Comparison of ENCODE assay signal across 20 cellular contexts in genomic region chr3:187131981-187132380, GRCh38. TPM values are rescaled to one million over a fixed set of nuclear protein-coding genes. Genes with fewer than 3 reads are reported as not detected.
A peak's percentile ranks its signal among the peaks of the same experiment; 100 is the strongest.
DNase-seq lines count a peak whose midpoint lies in the region; ATAC-seq, FAIRE-seq and TF ChIP-seq lines count a peak whose summit lies in the region.
"Had no signal": no experiment of that assay in that cellular context is flagged by ENCODE, and none has a peak within 500 bp of the region (broad histone marks: within the 10 kb centered on the region; RNA-seq: fewer than 3 reads in every experiment).

No MANE protein-coding gene starts in this region.

- H3K9me3 ChIP-seq in CD8-positive, alpha-beta T cell (ENCODE audit: low read length) = no peaks in the 10 kb centered on the region
- H3K9me3 ChIP-seq in kidney (ENCODE audit: control insufficient read depth in 1 of 2, low read length in 2 of 2) = no peaks in the 10 kb centered on the region

- in situ Hi-C loops in brain microvascular endothelial cell (cut with HindIII; ENCODE audit: low pct_ligation_motif_present, low sequenced_read_pairs) = no loop called here

- H3K4me3 ChIP-seq in CD8-positive, alpha-beta T cell (ENCODE audit: low read depth, low read length) = no peak overlapping the region
- no peak overlapping the region for H3K4me3 ChIP-seq in brain microvascular endothelial cell (ENCODE audit: low read depth, low read length)
- H3K4me3 ChIP-seq in kidney (ENCODE audit: low read length in 2 of 2) = no peak overlapping the region
- H3K4me3 ChIP-seq: PC-9 had no signal

- FAIRE-seq in kidney (lab: Jason Lieb, UNC) = no peak

- no peaks in the 10 kb centered on the region for H3K27me3 Mint-ChIP-seq in activated CD4-positive, alpha-beta T cell treated with anti-CD3 and anti-CD28 coated beads for 36 hours
- H3K27me3 Mint-ChIP-seq in CD8-positive, alpha-beta T cell (ENCODE audit: low read depth) = no peaks in the 10 kb centered on the region
- H3K27me3 Mint-ChIP-seq in naive B cell = no peaks in the 10 kb centered on the region

- intact Hi-C loops in activated CD4-positive, alpha-beta T cell treated with anti-CD3 and anti-CD28 coated beads for 36 hours (cut with DNase I, micrococcal nuclease) = loop anchor here in 1 of 2 experiments (2.0 kb wide), 1 partner anchor 103 kb away; no protein-coding TSS in a partner anchor
- intact Hi-C loops in CD8-positive, alpha-beta T cell (cut with DNase I, micrococcal nuclease) = loop anchor here (5.0 to 10.0 kb wide), 8 partner anchors 200 to 2003 kb away; partner anchors contain the start of genes SENP2 (in 2 of the 2), DNAJB11 (in 1 of the 2), RFC4 (in 1 of the 2) and RTP4 (in 1 of the 2)
- intact Hi-C loops in kidney (cut with DNase I) = no loop called here

- peaks cover 40% of the 10 kb centered on the region for H3K36me3 Mint-ChIP-seq in activated CD4-positive, alpha-beta T cell treated with anti-CD3 and anti-CD28 coated beads for 36 hours (ENCODE audit: low read depth)
- H3K36me3 Mint-ChIP-seq in CD8-positive, alpha-beta T cell = peaks cover 5% of the 10 kb centered on the region
- H3K36me3 Mint-ChIP-seq in naive B cell = peaks cover 7 to 14% of the 10 kb centered on the region in 2 donors

- H3K27ac ChIP-seq in CD8-positive, alpha-beta T cell (ENCODE audit: low read depth, low read length) = no peak overlapping the region
- no peak overlapping the region for H3K27ac ChIP-seq in brain microvascular endothelial cell
- no peak overlapping the region for H3K27ac ChIP-seq in kidney (ENCODE audit: low read depth in 2 of 2, low read length in 2 of 2)
- H3K27ac ChIP-seq: 22Rv1, PC-9 had no signal

- peaks cover 47% of the 10 kb centered on the region for H3K4me1 Mint-ChIP-seq in activated CD4-positive, alpha-beta T cell treated with anti-CD3 and anti-CD28 coated beads for 36 hours
- peaks cover 34% of the 10 kb centered on the region for H3K4me1 Mint-ChIP-seq in CD8-positive, alpha-beta T cell (ENCODE audit: low read depth)
- H3K4me1 Mint-ChIP-seq in naive B cell = peaks cover 30 to 32% (median 30%) of the 10 kb centered on the region in 3 donors

- no peak overlapping the region for H3K9ac ChIP-seq in kidney (ENCODE audit: low read length in 2 of 2)

- TF ChIP-seq CTCF in CD8-positive, alpha-beta T cell (IDR thresholded peaks at IDR 0.05) = no peak
- no peak for TF ChIP-seq CTCF in brain microvascular endothelial cell (IDR thresholded peaks at IDR 0.05; ENCODE audit: low read depth, low read length, missing control alignments)
- TF ChIP-seq CTCF in kidney (IDR thresholded peaks at IDR 0.05; ENCODE audit: borderline replicate concordance, extremely low read depth, insufficient read depth) = no peak

- H3K4me1 ChIP-seq in CD8-positive, alpha-beta T cell (ENCODE audit: insufficient read depth, low read length) = peaks cover 17% of the 10 kb centered on the region
- no peaks in the 10 kb centered on the region for H3K4me1 ChIP-seq in kidney (ENCODE audit: control insufficient read depth in 1 of 2, insufficient read depth in 1 of 2, low read depth in 1 of 2, low read length in 2 of 2)

- POLR2A ChIA-PET in activated CD4-positive, alpha-beta T cell treated with anti-CD3 and anti-CD28 coated beads for 36 hours (lab: Charles Lee) = no interaction called here
- POLR2A ChIA-PET in CD8-positive, alpha-beta T cell (lab: Charles Lee) = no interaction called here

- H3K27me3 ChIP-seq in CD8-positive, alpha-beta T cell (ENCODE audit: insufficient read depth, low read length) = no peaks in the 10 kb centered on the region
- H3K27me3 ChIP-seq in brain microvascular endothelial cell (replicated peaks) = no peaks in the 10 kb centered on the region

- peak overlapping the region; percentile 55 for H3K27ac Mint-ChIP-seq in activated CD4-positive, alpha-beta T cell treated with anti-CD3 and anti-CD28 coated beads for 36 hours
- peak overlapping the region; percentile 96 for H3K27ac Mint-ChIP-seq in CD8-positive, alpha-beta T cell
- peak overlapping the region in 5 of 6 donors; percentile 36 to 96 (median 49) for H3K27ac Mint-ChIP-seq in naive B cell

- H3K36me3 ChIP-seq in CD8-positive, alpha-beta T cell (ENCODE audit: insufficient read depth, low read length) = no peaks in the 10 kb centered on the region
- H3K36me3 ChIP-seq in brain microvascular endothelial cell (replicated peaks) = no peaks in the 10 kb centered on the region
- no peaks in the 10 kb centered on the region for H3K36me3 ChIP-seq in kidney (ENCODE audit: control insufficient read depth in 1 of 2, insufficient read depth in 2 of 2, low read length in 2 of 2)

- CTCF ChIA-PET in activated CD4-positive, alpha-beta T cell treated with anti-CD3 and anti-CD28 coated beads for 36 hours (lab: Charles Lee) = interaction anchor here (0.7 to 4.7 kb wide), 5 partner anchors 8 to 306 kb away, joined by 3 to 38 read pairs (median 6); partner anchors contain the start of gene RPL39L
- CTCF ChIA-PET in CD8-positive, alpha-beta T cell (lab: Charles Lee) = interaction anchor here (2.1 to 5.2 kb wide), 4 partner anchors 8 to 283 kb away, joined by 8 to 48 read pairs (median 23); partner anchors contain the start of gene RPL39L

- no peak for ATAC-seq in activated CD4-positive, alpha-beta T cell treated with anti-CD3 and anti-CD28 coated beads for 36 hours
- ATAC-seq in CD8-positive, alpha-beta T cell = no peak
- ATAC-seq in naive B cell (ENCODE audit: low read depth in 2 of 2) = no peak
- ATAC-seq: SK-N-SH treated with all-trans-retinoic acid at 6 μM for 48 hours had no signal

- H3K4me3 Mint-ChIP-seq in activated CD4-positive, alpha-beta T cell treated with anti-CD3 and anti-CD28 coated beads for 36 hours = no peak overlapping the region
- no peak overlapping the region for H3K4me3 Mint-ChIP-seq in CD8-positive, alpha-beta T cell
- H3K4me3 Mint-ChIP-seq in naive B cell = no peak overlapping the region

- DNase-seq in activated CD4-positive, alpha-beta T cell treated with anti-CD3 and anti-CD28 coated beads for 36 hours = no peak
- DNase-seq in activated CD4-positive, alpha-beta T cell treated with anti-CD3 and anti-CD28 coated beads, Interleukin-2, amount 50 U/mL, for 1 hour = no peak
- no peak for DNase-seq in CD8-positive, alpha-beta T cell
- DNase-seq in brain microvascular endothelial cell = peak; percentile 4
- no peak for DNase-seq in naive B cell
- DNase-seq in DMS 273 (lab: John Stamatoyannopoulos, UW; ENCODE audit: unreplicated experiment) = no peak
- no peak for DNase-seq in kidney
- DNase-seq in amygdala (lab: John Stamatoyannopoulos, UW) = no peak
- DNase-seq: Calu3, DMS53, KBM-7, MV-4-11, NCI-H1694 treated with DMSO at 0.1 percent for 48 hours, NCI-H2107, NCI-H510A, NCI-H82, PC-9, SIG-M5 had no signal

- H3K9me3 Mint-ChIP-seq in activated CD4-positive, alpha-beta T cell treated with anti-CD3 and anti-CD28 coated beads for 36 hours (ENCODE audit: low read depth) = peaks cover 26% of the 10 kb centered on the region
- H3K9me3 Mint-ChIP-seq in CD8-positive, alpha-beta T cell = peaks cover 5% of the 10 kb centered on the region
- H3K9me3 Mint-ChIP-seq in naive B cell = peaks cover 4 to 36% (median 20%) of the 10 kb centered on the region in 7 donors

RNA-seq across cellular contexts. Expression of gene RPL39L, which starts 7.3 kb away (rescaled TPM):
- 10 to 100 TPM; 18.2 to 21.4 TPM for total RNA-seq in activated CD4-positive, alpha-beta T cell treated with anti-CD3 and anti-CD28 coated beads for 36 hours
- under 1 TPM; 0.65 to 0.94 TPM for total RNA-seq in CD8-positive, alpha-beta T cell
- 10 to 100 TPM in 5 of 6 donors, 1 to 10 TPM in 1; 3.3 to 12.6 (median 10.6) TPM for polyA plus RNA-seq in naive B cell (ENCODE audit: low read depth in 6 of 6)
- 5.7 TPM for total RNA-seq in kidney
- polyA plus RNA-seq in kidney (ENCODE audit: insufficient read depth, low read depth, low replicate concordance) = 10.9 TPM
